ENCODE assay signal across 1 cellular context in the genomic region with DNA sequence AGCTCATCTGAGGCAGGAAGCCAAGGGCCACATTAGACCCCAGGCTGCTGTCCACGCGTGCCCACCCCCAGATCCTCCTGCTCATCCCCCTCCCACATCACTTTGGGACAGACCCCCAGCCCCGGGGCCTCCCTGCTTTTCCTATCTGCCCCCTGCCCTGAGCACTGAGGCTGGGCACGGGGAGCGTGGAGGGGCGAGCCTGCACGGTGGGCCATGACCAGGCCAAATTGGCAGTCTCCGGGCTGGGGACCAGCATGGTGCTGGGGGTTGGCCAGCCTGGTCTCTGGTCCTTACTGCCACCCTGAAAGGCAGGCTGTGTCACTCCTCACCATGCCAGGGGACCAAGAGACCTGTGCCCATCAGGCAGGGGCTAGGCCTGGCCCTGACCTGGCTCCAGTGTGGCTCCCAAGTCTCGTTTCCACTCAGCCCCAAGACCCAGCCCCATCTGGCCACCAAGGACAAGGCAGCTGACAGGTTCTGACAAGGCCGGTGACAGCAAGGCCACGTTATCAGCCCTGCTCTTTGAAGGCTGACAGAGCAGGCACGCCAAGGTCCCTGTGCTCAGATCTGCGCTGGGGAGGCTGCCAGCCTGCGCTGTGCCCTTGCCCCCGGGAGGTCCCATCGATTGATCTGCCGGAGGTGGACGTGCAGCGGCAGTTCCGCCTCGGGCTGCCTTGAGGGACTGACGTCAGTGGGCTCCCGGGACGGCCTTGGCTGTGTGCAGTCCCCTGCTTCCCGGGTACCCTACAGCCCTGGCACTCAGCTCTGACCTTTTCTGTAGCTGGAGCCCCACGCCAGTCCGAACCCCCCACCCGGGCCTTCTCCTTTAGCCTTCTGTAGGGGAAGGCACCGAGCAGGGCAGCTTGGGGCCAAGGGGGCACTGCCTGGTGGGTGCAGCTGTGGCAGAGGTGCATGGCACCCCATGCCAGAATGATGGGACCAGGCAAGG.
A peak's percentile ranks its signal among the peaks of the same experiment; 100 is the strongest.
TF ChIP-seq lines count a peak whose summit lies in the region.

No MANE protein-coding gene starts in this region.

TF ChIP-seq in HepG2, 621 proteins besides CTCF, POLR2A, EP300 and RAD21 (continued from another document and continues in another):
- TF ChIP-seq, protein P1, sequence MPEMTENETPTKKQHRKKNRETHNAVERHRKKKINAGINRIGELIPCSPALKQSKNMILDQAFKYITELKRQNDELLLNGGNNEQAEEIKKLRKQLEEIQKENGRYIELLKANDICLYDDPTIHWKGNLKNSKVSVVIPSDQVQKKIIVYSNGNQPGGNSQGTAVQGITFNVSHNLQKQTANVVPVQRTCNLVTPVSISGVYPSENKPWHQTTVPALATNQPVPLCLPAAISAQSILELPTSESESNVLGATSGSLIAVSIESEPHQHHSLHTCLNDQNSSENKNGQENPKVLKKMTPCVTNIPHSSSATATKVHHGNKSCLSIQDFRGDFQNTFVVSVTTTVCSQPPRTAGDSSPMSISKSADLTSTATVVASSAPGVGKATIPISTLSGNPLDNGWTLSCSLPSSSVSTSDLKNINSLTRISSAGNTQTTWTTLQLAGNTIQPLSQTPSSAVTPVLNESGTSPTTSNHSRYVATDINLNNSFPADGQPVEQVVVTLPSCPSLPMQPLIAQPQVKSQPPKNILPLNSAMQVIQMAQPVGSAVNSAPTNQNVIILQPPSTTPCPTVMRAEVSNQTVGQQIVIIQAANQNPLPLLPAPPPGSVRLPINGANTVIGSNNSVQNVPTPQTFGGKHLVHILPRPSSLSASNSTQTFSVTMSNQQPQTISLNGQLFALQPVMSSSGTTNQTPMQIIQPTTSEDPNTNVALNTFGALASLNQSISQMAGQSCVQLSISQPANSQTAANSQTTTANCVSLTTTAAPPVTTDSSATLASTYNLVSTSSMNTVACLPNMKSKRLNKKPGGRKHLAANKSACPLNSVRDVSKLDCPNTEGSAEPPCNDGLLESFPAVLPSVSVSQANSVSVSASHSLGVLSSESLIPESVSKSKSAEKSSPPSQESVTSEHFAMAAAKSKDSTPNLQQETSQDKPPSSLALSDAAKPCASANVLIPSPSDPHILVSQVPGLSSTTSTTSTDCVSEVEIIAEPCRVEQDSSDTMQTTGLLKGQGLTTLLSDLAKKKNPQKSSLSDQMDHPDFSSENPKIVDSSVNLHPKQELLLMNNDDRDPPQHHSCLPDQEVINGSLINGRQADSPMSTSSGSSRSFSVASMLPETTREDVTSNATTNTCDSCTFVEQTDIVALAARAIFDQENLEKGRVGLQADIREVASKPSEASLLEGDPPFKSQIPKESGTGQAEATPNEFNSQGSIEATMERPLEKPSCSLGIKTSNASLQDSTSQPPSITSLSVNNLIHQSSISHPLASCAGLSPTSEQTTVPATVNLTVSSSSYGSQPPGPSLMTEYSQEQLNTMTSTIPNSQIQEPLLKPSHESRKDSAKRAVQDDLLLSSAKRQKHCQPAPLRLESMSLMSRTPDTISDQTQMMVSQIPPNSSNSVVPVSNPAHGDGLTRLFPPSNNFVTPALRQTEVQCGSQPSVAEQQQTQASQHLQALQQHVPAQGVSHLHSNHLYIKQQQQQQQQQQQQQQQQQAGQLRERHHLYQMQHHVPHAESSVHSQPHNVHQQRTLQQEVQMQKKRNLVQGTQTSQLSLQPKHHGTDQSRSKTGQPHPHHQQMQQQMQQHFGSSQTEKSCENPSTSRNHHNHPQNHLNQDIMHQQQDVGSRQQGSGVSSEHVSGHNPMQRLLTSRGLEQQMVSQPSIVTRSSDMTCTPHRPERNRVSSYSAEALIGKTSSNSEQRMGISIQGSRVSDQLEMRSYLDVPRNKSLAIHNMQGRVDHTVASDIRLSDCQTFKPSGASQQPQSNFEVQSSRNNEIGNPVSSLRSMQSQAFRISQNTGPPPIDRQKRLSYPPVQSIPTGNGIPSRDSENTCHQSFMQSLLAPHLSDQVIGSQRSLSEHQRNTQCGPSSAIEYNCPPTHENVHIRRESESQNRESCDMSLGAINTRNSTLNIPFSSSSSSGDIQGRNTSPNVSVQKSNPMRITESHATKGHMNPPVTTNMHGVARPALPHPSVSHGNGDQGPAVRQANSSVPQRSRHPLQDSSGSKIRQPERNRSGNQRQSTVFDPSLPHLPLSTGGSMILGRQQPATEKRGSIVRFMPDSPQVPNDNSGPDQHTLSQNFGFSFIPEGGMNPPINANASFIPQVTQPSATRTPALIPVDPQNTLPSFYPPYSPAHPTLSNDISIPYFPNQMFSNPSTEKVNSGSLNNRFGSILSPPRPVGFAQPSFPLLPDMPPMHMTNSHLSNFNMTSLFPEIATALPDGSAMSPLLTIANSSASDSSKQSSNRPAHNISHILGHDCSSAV (CRISPR knock-in tag; IDR thresholded peaks at IDR 0.05; ENCODE audit: borderline replicate concordance): 0 out of 2 replicates have a peak, but pooled peaks have one; percentile 88
- TF ChIP-seq, protein P2, sequence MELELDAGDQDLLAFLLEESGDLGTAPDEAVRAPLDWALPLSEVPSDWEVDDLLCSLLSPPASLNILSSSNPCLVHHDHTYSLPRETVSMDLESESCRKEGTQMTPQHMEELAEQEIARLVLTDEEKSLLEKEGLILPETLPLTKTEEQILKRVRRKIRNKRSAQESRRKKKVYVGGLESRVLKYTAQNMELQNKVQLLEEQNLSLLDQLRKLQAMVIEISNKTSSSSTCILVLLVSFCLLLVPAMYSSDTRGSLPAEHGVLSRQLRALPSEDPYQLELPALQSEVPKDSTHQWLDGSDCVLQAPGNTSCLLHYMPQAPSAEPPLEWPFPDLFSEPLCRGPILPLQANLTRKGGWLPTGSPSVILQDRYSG (CRISPR knock-in tag; IDR thresholded peaks at IDR 0.05): no peak
- TF ChIP-seq ZFP36L2 (CRISPR knock-in tag; IDR thresholded peaks at IDR 0.05): no peak
- peak; percentile 56 to 77; a peak in 3 of 4 replicates for TF ChIP-seq NR2F1 (CRISPR knock-in tag; IDR thresholded peaks at IDR 0.05)
- no peak for TF ChIP-seq ZEB1 (IDR thresholded peaks at IDR 0.05; ENCODE audit: insufficient replicate concordance, low read depth)
- TF ChIP-seq NKX3-1 (CRISPR knock-in tag; IDR thresholded peaks at IDR 0.05): no peak
- no peak for TF ChIP-seq SMYD3 (CRISPR knock-in tag; IDR thresholded peaks at IDR 0.05)
- no peak; the same call in 1 of the 2 replicates for TF ChIP-seq TP53 (CRISPR knock-in tag; conservative IDR thresholded peaks at IDR 0.05)
- TF ChIP-seq AKAP8 (CRISPR knock-in tag; IDR thresholded peaks at IDR 0.05): peak; percentile 97
- TF ChIP-seq, protein P3, sequence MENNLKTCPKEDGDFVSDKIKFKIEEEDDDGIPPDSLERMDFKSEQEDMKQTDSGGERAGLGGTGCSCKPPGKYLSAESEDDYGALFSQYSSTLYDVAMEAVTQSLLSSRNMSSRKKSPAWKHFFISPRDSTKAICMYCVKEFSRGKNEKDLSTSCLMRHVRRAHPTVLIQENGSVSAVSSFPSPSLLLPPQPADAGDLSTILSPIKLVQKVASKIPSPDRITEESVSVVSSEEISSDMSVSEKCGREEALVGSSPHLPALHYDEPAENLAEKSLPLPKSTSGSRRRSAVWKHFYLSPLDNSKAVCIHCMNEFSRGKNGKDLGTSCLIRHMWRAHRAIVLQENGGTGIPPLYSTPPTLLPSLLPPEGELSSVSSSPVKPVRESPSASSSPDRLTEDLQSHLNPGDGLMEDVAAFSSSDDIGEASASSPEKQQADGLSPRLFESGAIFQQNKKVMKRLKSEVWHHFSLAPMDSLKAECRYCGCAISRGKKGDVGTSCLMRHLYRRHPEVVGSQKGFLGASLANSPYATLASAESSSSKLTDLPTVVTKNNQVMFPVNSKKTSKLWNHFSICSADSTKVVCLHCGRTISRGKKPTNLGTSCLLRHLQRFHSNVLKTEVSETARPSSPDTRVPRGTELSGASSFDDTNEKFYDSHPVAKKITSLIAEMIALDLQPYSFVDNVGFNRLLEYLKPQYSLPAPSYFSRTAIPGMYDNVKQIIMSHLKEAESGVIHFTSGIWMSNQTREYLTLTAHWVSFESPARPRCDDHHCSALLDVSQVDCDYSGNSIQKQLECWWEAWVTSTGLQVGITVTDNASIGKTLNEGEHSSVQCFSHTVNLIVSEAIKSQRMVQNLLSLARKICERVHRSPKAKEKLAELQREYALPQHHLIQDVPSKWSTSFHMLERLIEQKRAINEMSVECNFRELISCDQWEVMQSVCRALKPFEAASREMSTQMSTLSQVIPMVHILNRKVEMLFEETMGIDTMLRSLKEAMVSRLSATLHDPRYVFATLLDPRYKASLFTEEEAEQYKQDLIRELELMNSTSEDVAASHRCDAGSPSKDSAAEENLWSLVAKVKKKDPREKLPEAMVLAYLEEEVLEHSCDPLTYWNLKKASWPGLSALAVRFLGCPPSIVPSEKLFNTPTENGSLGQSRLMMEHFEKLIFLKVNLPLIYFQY (CRISPR knock-in tag; IDR thresholded peaks at IDR 0.05; ENCODE audit: borderline replicate concordance): no peak; the same call in 1 of the 2 replicates
- TF ChIP-seq ZNF772 (CRISPR knock-in tag; IDR thresholded peaks at IDR 0.05): peak; percentile 86
- no peak for TF ChIP-seq ATRX (CRISPR knock-in tag; IDR thresholded peaks at IDR 0.05; ENCODE audit: borderline replicate concordance)
- TF ChIP-seq, protein P4, sequence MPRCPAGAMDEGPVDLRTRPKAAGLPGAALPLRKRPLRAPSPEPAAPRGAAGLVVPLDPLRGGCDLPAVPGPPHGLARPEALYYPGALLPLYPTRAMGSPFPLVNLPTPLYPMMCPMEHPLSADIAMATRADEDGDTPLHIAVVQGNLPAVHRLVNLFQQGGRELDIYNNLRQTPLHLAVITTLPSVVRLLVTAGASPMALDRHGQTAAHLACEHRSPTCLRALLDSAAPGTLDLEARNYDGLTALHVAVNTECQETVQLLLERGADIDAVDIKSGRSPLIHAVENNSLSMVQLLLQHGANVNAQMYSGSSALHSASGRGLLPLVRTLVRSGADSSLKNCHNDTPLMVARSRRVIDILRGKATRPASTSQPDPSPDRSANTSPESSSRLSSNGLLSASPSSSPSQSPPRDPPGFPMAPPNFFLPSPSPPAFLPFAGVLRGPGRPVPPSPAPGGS (CRISPR knock-in tag; IDR thresholded peaks at IDR 0.05): peak; percentile 95
- TF ChIP-seq BORCS8-MEF2B (CRISPR knock-in tag; IDR thresholded peaks at IDR 0.05): peak; percentile 69; the same call in 1 of the 2 replicates
- TF ChIP-seq, protein P5, sequence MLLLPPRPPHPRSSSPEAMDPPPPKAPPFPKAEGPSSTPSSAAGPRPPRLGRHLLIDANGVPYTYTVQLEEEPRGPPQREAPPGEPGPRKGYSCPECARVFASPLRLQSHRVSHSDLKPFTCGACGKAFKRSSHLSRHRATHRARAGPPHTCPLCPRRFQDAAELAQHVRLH (CRISPR knock-in tag; IDR thresholded peaks at IDR 0.05; ENCODE audit: borderline replicate concordance, low read depth): peak; percentile 21; the same call in 1 of the 2 replicates
- TF ChIP-seq, protein P6, sequence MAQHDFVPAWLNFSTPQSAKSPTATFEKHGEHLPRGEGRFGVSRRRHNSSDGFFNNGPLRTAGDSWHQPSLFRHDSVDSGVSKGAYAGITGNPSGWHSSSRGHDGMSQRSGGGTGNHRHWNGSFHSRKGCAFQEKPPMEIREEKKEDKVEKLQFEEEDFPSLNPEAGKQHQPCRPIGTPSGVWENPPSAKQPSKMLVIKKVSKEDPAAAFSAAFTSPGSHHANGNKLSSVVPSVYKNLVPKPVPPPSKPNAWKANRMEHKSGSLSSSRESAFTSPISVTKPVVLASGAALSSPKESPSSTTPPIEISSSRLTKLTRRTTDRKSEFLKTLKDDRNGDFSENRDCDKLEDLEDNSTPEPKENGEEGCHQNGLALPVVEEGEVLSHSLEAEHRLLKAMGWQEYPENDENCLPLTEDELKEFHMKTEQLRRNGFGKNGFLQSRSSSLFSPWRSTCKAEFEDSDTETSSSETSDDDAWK (CRISPR knock-in tag; IDR thresholded peaks at IDR 0.05): no peak
- TF ChIP-seq, protein P7, sequence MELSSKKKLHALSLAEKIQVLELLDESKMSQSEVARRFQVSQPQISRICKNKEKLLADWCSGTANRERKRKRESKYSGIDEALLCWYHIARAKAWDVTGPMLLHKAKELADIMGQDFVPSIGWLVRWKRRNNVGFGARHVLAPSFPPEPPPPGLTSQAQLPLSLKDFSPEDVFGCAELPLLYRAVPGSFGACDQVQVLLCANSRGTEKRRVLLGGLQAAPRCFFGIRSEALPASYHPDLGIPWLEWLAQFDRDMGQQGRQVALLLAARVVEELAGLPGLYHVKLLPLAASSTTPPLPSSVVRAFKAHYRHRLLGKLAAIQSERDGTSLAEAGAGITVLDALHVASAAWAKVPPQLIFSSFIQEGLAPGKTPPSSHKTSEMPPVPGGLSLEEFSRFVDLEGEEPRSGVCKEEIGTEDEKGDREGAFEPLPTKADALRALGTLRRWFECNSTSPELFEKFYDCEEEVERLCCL (CRISPR knock-in tag; IDR thresholded peaks at IDR 0.05; ENCODE audit: borderline replicate concordance): peak; percentile 92; the same call in 1 of the 2 replicates
- TF ChIP-seq ATAD3A (CRISPR knock-in tag; IDR thresholded peaks at IDR 0.05): no peak
- peak; percentile 85; the same call in 1 of the 2 replicates for TF ChIP-seq SP5 (CRISPR knock-in tag; IDR thresholded peaks at IDR 0.05; ENCODE audit: borderline replicate concordance, low read depth)
- 0 out of 2 replicates have a peak, but pooled peaks have one; percentile 43 for TF ChIP-seq SNAPC2 (CRISPR knock-in tag; IDR thresholded peaks at IDR 0.05)
- peak; percentile 90; the same call in 1 of the 2 replicates for TF ChIP-seq ZBTB20 (CRISPR knock-in tag; IDR thresholded peaks at IDR 0.05; ENCODE audit: borderline replicate concordance, low read depth)
- TF ChIP-seq TBL1XR1 (IDR thresholded peaks at IDR 0.05; ENCODE audit: borderline replicate concordance, low read length, partially characterized antibody): no peak
- no peak for TF ChIP-seq MBD4 (IDR thresholded peaks at IDR 0.05; ENCODE audit: borderline replicate concordance, low read length)
- peak; percentile 24; the same call in 1 of the 2 replicates for TF ChIP-seq ZNF878 (CRISPR knock-in tag; IDR thresholded peaks at IDR 0.05)
- TF ChIP-seq RXRA (CRISPR knock-in tag; IDR thresholded peaks at IDR 0.05): peak; percentile 97
- TF ChIP-seq, protein P8, sequence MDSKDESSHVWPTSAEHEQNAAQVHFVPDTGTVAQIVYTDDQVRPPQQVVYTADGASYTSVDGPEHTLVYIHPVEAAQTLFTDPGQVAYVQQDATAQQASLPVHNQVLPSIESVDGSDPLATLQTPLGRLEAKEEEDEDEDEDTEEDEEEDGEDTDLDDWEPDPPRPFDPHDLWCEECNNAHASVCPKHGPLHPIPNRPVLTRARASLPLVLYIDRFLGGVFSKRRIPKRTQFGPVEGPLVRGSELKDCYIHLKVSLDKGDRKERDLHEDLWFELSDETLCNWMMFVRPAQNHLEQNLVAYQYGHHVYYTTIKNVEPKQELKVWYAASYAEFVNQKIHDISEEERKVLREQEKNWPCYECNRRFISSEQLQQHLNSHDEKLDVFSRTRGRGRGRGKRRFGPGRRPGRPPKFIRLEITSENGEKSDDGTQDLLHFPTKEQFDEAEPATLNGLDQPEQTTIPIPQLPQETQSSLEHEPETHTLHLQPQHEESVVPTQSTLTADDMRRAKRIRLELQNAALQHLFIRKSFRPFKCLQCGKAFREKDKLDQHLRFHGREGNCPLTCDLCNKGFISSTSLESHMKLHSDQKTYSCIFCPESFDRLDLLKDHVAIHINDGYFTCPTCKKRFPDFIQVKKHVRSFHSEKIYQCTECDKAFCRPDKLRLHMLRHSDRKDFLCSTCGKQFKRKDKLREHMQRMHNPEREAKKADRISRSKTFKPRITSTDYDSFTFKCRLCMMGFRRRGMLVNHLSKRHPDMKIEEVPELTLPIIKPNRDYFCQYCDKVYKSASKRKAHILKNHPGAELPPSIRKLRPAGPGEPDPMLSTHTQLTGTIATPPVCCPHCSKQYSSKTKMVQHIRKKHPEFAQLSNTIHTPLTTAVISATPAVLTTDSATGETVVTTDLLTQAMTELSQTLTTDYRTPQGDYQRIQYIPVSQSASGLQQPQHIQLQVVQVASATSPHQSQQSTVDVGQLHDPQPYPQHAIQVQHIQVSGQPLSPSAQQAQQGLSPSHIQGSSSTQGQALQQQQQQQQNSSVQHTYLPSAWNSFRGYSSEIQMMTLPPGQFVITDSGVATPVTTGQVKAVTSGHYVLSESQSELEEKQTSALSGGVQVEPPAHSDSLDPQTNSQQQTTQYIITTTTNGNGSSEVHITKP (CRISPR knock-in tag; IDR thresholded peaks at IDR 0.05; ENCODE audit: low read depth): peak; percentile 86
- TF ChIP-seq TCF12 (IDR thresholded peaks at IDR 0.05): no peak
- TF ChIP-seq TCF12 (CRISPR knock-in tag; IDR thresholded peaks at IDR 0.05): peak; percentile 98
- no peak for TF ChIP-seq ZNF615 (CRISPR knock-in tag; IDR thresholded peaks at IDR 0.05; ENCODE audit: borderline replicate concordance)
- no peak for TF ChIP-seq ZSCAN22 (CRISPR knock-in tag; IDR thresholded peaks at IDR 0.05)
